Comparison of ENCODE assay signal across 7 cellular contexts in the genomic region with DNA sequence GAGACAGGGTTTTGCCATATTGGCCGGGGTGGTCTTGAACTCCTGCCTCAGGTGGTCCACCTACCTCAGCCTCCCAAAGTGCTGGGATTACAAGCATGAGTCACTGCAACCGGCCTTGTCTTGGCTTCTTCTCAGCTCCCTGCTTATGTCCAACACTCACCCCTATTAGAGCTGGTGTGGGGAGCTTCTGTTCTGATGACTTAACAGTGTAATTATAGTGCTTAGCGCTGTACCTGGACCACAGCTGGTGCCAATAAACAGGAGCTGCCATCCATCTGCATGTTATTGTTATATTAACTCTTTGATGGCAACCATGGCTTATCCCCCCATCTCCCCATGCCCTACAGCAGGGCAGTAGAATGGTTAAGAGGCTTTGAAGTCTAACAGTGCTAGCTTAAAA. TPM values are rescaled to one million over a fixed set of nuclear protein-coding genes. Genes with fewer than 3 reads are reported as not detected.
DNase-seq lines count a peak whose midpoint lies in the region; ATAC-seq, FAIRE-seq and TF ChIP-seq lines count a peak whose summit lies in the region.
"Not testable (repeated sequence)": the region's sequence is repeated elsewhere in the genome, so short reads cannot be mapped to it uniquely, and the experiment has no call there.

No MANE protein-coding gene starts in this region.

- TF ChIP-seq POLR2A in H54 (IDR thresholded peaks at IDR 0.05; ENCODE audit: low read depth, low read length), result not testable (repeated sequence)

- not testable (repeated sequence) for H3K27me3 Mint-ChIP-seq in activated CD4-positive, alpha-beta T cell treated with anti-CD3 and anti-CD28 coated beads, Interleukin-2, amount 10 ng/mL, durations not matched to agents 24 days and 14 days

- DNase-seq in H54 (ENCODE audit: insufficient read length, low spot score), result not testable (repeated sequence)
- DNase-seq in MG63, result peak; percentile 4
- DNase-seq in NCI-H748 (lab: John Stamatoyannopoulos, UW; ENCODE audit: unreplicated experiment), result peak; percentile 5
- peak; percentile 49 for DNase-seq in activated CD4-positive, alpha-beta T cell treated with anti-CD3 and anti-CD28 coated beads, Interleukin-2, amount 10 ng/mL, durations not matched to agents 24 days and 14 days
- DNase-seq in islet precursor cell, result peak; percentile 12

- not testable (repeated sequence) for H3K27ac Mint-ChIP-seq in activated CD4-positive, alpha-beta T cell treated with anti-CD3 and anti-CD28 coated beads, Interleukin-2, amount 10 ng/mL, durations not matched to agents 24 days and 14 days

- intact Hi-C loops in activated CD4-positive, alpha-beta T cell treated with anti-CD3 and anti-CD28 coated beads, Interleukin-2, amount 10 ng/mL, durations not matched to agents 24 days and 14 days (cut with micrococcal nuclease), result not testable (repeated sequence)

- not testable (repeated sequence) for H3K4me1 Mint-ChIP-seq in activated CD4-positive, alpha-beta T cell treated with anti-CD3 and anti-CD28 coated beads, Interleukin-2, amount 10 ng/mL, durations not matched to agents 24 days and 14 days

- peaks cover 29% of the 10 kb centered on the region for H3K36me3 ChIP-seq in KOPT-K1 (ENCODE audit: insufficient read depth, low read length)
- H3K36me3 ChIP-seq in MG63, result not testable (repeated sequence)

- not testable (repeated sequence) for H3K4me3 ChIP-seq in MG63

- not testable (repeated sequence) for H3K36me3 Mint-ChIP-seq in activated CD4-positive, alpha-beta T cell treated with anti-CD3 and anti-CD28 coated beads, Interleukin-2, amount 10 ng/mL, durations not matched to agents 24 days and 14 days (ENCODE audit: low read depth)

- H3K27ac ChIP-seq in KOPT-K1 (ENCODE audit: low read depth, low read length, poor library complexity, severe bottlenecking), result peak overlapping the region; percentile 54

- H3K9me3 Mint-ChIP-seq in activated CD4-positive, alpha-beta T cell treated with anti-CD3 and anti-CD28 coated beads, Interleukin-2, amount 10 ng/mL, durations not matched to agents 24 days and 14 days, result not testable (repeated sequence)

- H3K4me3 Mint-ChIP-seq in activated CD4-positive, alpha-beta T cell treated with anti-CD3 and anti-CD28 coated beads, Interleukin-2, amount 10 ng/mL, durations not matched to agents 24 days and 14 days, result not testable (repeated sequence)

- ATAC-seq in esophagus mucosa, result peak; percentile 53

- FAIRE-seq in H54 (lab: Jason Lieb, UNC), result peak; percentile 41

- not testable (repeated sequence) for H3K9me3 ChIP-seq in KOPT-K1 (ENCODE audit: insufficient read depth, low read length, poor library complexity, severe bottlenecking); MG63

- H3K27me3 ChIP-seq in MG63, result not testable (repeated sequence)

RNA-seq across cellular contexts. Expression of gene PLEKHM1, which starts 15.6 kb away (rescaled TPM):
- 3.1 and 14.7 TPM in 2 replicates for total RNA-seq in MG63 (2014; rRNA removed; shearing (Covaris generic); ENCODE audit: low replicate concordance)
- 34.3 and 37.0 TPM in 2 replicates for total RNA-seq in activated CD4-positive, alpha-beta T cell treated with anti-CD3 and anti-CD28 coated beads, Interleukin-2, amount 10 ng/mL, durations not matched to agents 24 days and 14 days
- 112 TPM for total RNA-seq in esophagus mucosa
